In the genomic region with DNA sequence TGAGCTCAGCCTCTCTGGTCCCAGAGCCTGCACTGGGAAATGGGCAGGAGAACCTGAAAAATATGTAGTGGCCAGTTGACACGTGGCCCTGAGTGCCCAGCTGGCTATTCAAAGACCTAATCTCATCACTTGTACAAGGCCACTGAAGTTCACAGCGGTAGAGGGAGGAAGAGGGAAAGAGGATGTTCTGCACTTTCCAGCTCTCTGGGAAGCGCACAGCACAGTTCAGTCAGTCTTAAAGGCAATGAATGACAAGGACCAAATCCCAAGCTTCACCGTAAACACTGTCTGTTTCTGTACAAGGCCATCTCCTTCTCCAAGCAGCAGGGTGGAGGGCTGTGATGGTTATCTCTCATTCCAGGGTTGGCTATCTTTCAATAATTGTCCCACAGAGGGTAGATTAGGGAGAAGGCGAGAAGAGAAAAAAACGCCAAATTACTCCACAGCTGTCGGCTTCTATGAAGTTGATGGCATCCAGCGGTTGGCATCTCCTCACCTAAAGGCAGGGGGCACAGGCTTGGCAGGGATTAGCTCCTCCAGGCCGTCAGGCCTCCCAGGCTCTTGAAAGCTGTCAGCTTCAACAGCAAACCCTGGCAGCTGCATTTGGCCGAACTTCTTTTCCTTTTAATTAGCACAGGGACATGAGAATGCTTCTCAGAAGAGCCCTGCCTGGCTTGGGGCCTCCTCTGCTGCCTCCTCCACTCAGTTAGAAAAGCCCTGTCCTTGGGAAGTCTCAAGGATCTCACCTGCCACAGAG, we compare ENCODE assay signal across 2 cellular contexts.
TF ChIP-seq lines count a peak whose summit lies in the region.

No MANE protein-coding gene starts in this region.

TF ChIP-seq in SK-N-SH, 30 proteins besides CTCF, POLR2A, EP300 and RAD21 (continued from another document):
- TF ChIP-seq, protein P1, sequence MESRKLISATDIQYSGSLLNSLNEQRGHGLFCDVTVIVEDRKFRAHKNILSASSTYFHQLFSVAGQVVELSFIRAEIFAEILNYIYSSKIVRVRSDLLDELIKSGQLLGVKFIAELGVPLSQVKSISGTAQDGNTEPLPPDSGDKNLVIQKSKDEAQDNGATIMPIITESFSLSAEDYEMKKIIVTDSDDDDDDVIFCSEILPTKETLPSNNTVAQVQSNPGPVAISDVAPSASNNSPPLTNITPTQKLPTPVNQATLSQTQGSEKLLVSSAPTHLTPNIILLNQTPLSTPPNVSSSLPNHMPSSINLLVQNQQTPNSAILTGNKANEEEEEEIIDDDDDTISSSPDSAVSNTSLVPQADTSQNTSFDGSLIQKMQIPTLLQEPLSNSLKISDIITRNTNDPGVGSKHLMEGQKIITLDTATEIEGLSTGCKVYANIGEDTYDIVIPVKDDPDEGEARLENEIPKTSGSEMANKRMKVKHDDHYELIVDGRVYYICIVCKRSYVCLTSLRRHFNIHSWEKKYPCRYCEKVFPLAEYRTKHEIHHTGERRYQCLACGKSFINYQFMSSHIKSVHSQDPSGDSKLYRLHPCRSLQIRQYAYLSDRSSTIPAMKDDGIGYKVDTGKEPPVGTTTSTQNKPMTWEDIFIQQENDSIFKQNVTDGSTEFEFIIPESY (IDR thresholded peaks at IDR 0.05; ENCODE audit: borderline replicate concordance, low read depth) = no peak
- TF ChIP-seq TAF1 (IDR thresholded peaks at IDR 0.05; ENCODE audit: borderline replicate concordance, low read depth, low read length) (no peak), JUND (IDR thresholded peaks at IDR 0.05) (no peak), RCOR1 (IDR thresholded peaks at IDR 0.05; ENCODE audit: low read length) (peak; percentile 71; the same call in 1 of the 2 replicates), MXI1 (IDR thresholded peaks at IDR 0.05; ENCODE audit: low read depth, low read length) (no peak), NRF1 (IDR thresholded peaks at IDR 0.05; ENCODE audit: low read depth, low read length) (no peak), FOSL2 (IDR thresholded peaks at IDR 0.05; ENCODE audit: borderline replicate concordance, low read depth) (no peak), CHD2 (IDR thresholded peaks at IDR 0.05; ENCODE audit: low read length, partially characterized antibody) (peak; percentile 54)
- TF ChIP-seq, protein P2, sequence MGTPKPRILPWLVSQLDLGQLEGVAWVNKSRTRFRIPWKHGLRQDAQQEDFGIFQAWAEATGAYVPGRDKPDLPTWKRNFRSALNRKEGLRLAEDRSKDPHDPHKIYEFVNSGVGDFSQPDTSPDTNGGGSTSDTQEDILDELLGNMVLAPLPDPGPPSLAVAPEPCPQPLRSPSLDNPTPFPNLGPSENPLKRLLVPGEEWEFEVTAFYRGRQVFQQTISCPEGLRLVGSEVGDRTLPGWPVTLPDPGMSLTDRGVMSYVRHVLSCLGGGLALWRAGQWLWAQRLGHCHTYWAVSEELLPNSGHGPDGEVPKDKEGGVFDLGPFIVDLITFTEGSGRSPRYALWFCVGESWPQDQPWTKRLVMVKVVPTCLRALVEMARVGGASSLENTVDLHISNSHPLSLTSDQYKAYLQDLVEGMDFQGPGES (IDR thresholded peaks at IDR 0.05; ENCODE audit: low read depth, low read length) = no peak
- TF ChIP-seq, protein P3, sequence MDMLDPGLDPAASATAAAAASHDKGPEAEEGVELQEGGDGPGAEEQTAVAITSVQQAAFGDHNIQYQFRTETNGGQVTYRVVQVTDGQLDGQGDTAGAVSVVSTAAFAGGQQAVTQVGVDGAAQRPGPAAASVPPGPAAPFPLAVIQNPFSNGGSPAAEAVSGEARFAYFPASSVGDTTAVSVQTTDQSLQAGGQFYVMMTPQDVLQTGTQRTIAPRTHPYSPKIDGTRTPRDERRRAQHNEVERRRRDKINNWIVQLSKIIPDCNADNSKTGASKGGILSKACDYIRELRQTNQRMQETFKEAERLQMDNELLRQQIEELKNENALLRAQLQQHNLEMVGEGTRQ (IDR thresholded peaks at IDR 0.05; ENCODE audit: borderline replicate concordance, low read depth, low read length) = no peak
- TF ChIP-seq, protein P4, sequence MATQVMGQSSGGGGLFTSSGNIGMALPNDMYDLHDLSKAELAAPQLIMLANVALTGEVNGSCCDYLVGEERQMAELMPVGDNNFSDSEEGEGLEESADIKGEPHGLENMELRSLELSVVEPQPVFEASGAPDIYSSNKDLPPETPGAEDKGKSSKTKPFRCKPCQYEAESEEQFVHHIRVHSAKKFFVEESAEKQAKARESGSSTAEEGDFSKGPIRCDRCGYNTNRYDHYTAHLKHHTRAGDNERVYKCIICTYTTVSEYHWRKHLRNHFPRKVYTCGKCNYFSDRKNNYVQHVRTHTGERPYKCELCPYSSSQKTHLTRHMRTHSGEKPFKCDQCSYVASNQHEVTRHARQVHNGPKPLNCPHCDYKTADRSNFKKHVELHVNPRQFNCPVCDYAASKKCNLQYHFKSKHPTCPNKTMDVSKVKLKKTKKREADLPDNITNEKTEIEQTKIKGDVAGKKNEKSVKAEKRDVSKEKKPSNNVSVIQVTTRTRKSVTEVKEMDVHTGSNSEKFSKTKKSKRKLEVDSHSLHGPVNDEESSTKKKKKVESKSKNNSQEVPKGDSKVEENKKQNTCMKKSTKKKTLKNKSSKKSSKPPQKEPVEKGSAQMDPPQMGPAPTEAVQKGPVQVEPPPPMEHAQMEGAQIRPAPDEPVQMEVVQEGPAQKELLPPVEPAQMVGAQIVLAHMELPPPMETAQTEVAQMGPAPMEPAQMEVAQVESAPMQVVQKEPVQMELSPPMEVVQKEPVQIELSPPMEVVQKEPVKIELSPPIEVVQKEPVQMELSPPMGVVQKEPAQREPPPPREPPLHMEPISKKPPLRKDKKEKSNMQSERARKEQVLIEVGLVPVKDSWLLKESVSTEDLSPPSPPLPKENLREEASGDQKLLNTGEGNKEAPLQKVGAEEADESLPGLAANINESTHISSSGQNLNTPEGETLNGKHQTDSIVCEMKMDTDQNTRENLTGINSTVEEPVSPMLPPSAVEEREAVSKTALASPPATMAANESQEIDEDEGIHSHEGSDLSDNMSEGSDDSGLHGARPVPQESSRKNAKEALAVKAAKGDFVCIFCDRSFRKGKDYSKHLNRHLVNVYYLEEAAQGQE (IDR thresholded peaks at IDR 0.05; ENCODE audit: low read depth, low read length) = no peak
- TF ChIP-seq, protein P5, sequence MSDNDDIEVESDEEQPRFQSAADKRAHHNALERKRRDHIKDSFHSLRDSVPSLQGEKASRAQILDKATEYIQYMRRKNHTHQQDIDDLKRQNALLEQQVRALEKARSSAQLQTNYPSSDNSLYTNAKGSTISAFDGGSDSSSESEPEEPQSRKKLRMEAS (IDR thresholded peaks at IDR 0.05; ENCODE audit: low read depth) = no peak
- TF ChIP-seq, protein P6, sequence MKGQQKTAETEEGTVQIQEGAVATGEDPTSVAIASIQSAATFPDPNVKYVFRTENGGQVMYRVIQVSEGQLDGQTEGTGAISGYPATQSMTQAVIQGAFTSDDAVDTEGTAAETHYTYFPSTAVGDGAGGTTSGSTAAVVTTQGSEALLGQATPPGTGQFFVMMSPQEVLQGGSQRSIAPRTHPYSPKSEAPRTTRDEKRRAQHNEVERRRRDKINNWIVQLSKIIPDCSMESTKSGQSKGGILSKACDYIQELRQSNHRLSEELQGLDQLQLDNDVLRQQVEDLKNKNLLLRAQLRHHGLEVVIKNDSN (IDR thresholded peaks at IDR 0.05; ENCODE audit: borderline replicate concordance, low read depth) = no peak
TF ChIP-seq in SK-N-SH: peak in this region for 3.

TF ChIP-seq in SK-N-SH treated with all-trans-retinoic acid at 6 μM for 48 hours, 23 proteins besides CTCF, POLR2A, EP300 and RAD21 (continued from another document):
- TF ChIP-seq, protein P7, sequence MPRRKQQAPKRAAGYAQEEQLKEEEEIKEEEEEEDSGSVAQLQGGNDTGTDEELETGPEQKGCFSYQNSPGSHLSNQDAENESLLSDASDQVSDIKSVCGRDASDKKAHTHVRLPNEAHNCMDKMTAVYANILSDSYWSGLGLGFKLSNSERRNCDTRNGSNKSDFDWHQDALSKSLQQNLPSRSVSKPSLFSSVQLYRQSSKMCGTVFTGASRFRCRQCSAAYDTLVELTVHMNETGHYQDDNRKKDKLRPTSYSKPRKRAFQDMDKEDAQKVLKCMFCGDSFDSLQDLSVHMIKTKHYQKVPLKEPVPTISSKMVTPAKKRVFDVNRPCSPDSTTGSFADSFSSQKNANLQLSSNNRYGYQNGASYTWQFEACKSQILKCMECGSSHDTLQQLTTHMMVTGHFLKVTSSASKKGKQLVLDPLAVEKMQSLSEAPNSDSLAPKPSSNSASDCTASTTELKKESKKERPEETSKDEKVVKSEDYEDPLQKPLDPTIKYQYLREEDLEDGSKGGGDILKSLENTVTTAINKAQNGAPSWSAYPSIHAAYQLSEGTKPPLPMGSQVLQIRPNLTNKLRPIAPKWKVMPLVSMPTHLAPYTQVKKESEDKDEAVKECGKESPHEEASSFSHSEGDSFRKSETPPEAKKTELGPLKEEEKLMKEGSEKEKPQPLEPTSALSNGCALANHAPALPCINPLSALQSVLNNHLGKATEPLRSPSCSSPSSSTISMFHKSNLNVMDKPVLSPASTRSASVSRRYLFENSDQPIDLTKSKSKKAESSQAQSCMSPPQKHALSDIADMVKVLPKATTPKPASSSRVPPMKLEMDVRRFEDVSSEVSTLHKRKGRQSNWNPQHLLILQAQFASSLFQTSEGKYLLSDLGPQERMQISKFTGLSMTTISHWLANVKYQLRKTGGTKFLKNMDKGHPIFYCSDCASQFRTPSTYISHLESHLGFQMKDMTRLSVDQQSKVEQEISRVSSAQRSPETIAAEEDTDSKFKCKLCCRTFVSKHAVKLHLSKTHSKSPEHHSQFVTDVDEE (CRISPR knock-in tag; IDR thresholded peaks at IDR 0.05) = no peak
- TF ChIP-seq SNAI2 (CRISPR knock-in tag; IDR thresholded peaks at IDR 0.05) (no peak), ZNF565 (CRISPR knock-in tag; conservative IDR thresholded peaks at IDR 0.05; ENCODE audit: low read depth) (no peak), ISL1 (CRISPR knock-in tag; IDR thresholded peaks at IDR 0.05) (no peak), TCF4 (CRISPR knock-in tag; IDR thresholded peaks at IDR 0.05; ENCODE audit: borderline replicate concordance) (no peak)
